ENCODE assay signal across 20 cellular contexts in the genomic region with DNA sequence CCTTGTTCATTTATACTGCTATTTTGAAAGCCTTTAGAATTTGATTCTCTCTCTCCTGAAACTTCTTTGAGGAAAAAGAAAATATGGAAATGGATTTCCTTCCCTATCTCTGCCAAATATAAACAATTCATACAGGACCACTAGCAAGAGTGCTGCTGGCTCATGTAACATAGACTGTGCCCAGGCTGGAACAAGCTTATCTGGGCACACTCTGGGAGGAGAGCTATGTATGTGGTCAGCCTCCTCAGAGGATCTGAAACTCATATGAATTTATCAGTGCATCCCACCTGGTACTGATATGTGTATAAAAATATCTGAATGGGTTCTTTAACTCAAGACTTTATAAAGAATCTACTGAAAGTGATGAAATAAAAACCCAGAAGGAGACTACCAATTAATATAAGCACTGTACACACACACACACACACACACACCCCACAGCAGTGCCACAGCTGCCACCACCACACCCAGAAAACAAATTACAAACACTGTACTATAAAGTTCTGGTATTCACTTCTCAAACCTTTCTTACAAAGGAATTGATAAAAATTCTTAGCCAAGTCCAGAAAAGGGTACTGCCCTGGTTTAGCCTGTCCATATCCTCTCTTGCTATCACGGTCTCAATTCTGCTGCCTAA.
A peak's percentile ranks its signal among the peaks of the same experiment; 100 is the strongest.
DNase-seq lines count a peak whose midpoint lies in the region; ATAC-seq and TF ChIP-seq lines count a peak whose summit lies in the region.
"Had no signal": no experiment of that assay in that cellular context is flagged by ENCODE, and none has a peak within 500 bp of the region (broad histone marks: within the 10 kb centered on the region; RNA-seq: fewer than 3 reads in every experiment).

No MANE protein-coding gene starts in this region.

- H2BK5ac ChIP-seq in trophoblast cell (ENCODE audit: low read depth, low read length, poor library complexity) = no peak overlapping the region

- no peaks in the 10 kb centered on the region for H3K9me3 ChIP-seq in HCT116 (ENCODE audit: control insufficient read depth in 1 of 2, insufficient read depth in 1 of 2, low read depth in 1 of 2, low read length in 2 of 2)
- no peaks in the 10 kb centered on the region for H3K9me3 ChIP-seq in mucosa of descending colon
- no peaks in the 10 kb centered on the region for H3K9me3 ChIP-seq in trophoblast cell (ENCODE audit: insufficient read depth, low read depth, low read length)
- H3K9me3 ChIP-seq: HAP-1 had no signal

- no peak for TF ChIP-seq RAD21 in HCT116 (IDR thresholded peaks at IDR 0.05; ENCODE audit: low read depth)

- TF ChIP-seq CTCF in HCT116 (IDR thresholded peaks at IDR 0.05 in 2 of 3, conservative IDR thresholded peaks at IDR 0.05 in 1 of 3; ENCODE audit: borderline replicate concordance in 1 of 3, insufficient read depth in 1 of 3, low read depth in 2 of 3, low read length in 2 of 3) (no peak), foreskin keratinocyte (conservative IDR thresholded peaks at IDR 0.05) (no peak), mucosa of descending colon (IDR thresholded peaks at IDR 0.05) (no peak)

- no peak overlapping the region for H2AFZ ChIP-seq in HCT116 (ENCODE audit: low read depth, low read length, poor library complexity, severe bottlenecking)
- H2AFZ ChIP-seq in trophoblast cell (ENCODE audit: insufficient read depth, low read length, poor library complexity) = no peak overlapping the region

- H3K27ac ChIP-seq in HCT116 (ENCODE audit: low read depth, low read length) (peak overlapping the region; percentile 47; the same call in 1 of the 2 replicates), foreskin keratinocyte (peak overlapping the region; percentile 4), trophoblast cell (ENCODE audit: low read depth, low read length) (no peak overlapping the region)
- H3K27ac ChIP-seq: BLaER1, HL-60 had no signal

- no peak for TF ChIP-seq POLR2A in HCT116 (IDR thresholded peaks at IDR 0.05; ENCODE audit: borderline replicate concordance, extremely low read depth, insufficient read depth, insufficient read length)

- no peaks in the 10 kb centered on the region for H3K79me1 ChIP-seq in trophoblast cell (ENCODE audit: low read length)

- H2BK12ac ChIP-seq in trophoblast cell (ENCODE audit: low read length) = no peak overlapping the region

- no peak overlapping the region for H3K14ac ChIP-seq in trophoblast cell (ENCODE audit: low read length)

- no peak overlapping the region for H4K12ac ChIP-seq in trophoblast cell (ENCODE audit: low read depth, low read length)

- H3K79me2 ChIP-seq in HCT116 (ENCODE audit: insufficient read depth, low read length) (no peaks in the 10 kb centered on the region), trophoblast cell (ENCODE audit: control insufficient read depth, insufficient read depth, low read length, poor library complexity) (no peaks in the 10 kb centered on the region)

- H3K23ac ChIP-seq in trophoblast cell (ENCODE audit: low read length) = no peak overlapping the region

- H3K9ac ChIP-seq in HCT116 (ENCODE audit: low read length) (no peak overlapping the region), trophoblast cell (ENCODE audit: low read length) (no peak overlapping the region)
- H3K9ac ChIP-seq: BLaER1 had no signal

- no peak overlapping the region for H3K4me3 ChIP-seq in HCT116 (replicated peaks in 1 of 2; ENCODE audit: low read depth in 1 of 2, low read length in 2 of 2)
- H3K4me3 ChIP-seq in mucosa of descending colon = no peak overlapping the region
- no peak overlapping the region for H3K4me3 ChIP-seq in trophoblast cell (ENCODE audit: low read depth, low read length)
- H3K4me3 ChIP-seq: BLaER1, HAP-1 had no signal

- H2BK120ac ChIP-seq in trophoblast cell (ENCODE audit: insufficient read depth, low read length, poor library complexity) = no peak overlapping the region

- POLR2A ChIA-PET in HCT116 (lab: Charles Lee) = interaction anchor here (1.5 kb wide), 1 partner anchor 9 kb away, joined by 5 read pairs; no protein-coding TSS in a partner anchor

- no peaks in the 10 kb centered on the region for H3K9me2 ChIP-seq in HCT116 (ENCODE audit: insufficient read depth)

- no peak overlapping the region for H4K8ac ChIP-seq in trophoblast cell (ENCODE audit: low read depth, low read length)

- H3K4me2 ChIP-seq in HCT116 (ENCODE audit: low read length) (no peak overlapping the region), trophoblast cell (ENCODE audit: low read length) (no peak overlapping the region)
- H3K4me2 ChIP-seq: BLaER1 had no signal

- no peak overlapping the region for H4K91ac ChIP-seq in trophoblast cell (ENCODE audit: low read depth, low read length)

- WGBS in trophoblast cell (ENCODE audit: extremely low coverage, insufficient coverage, insufficient read length) = no CpG with 5 or more reads among the region's 1 CpG

- H3K4ac ChIP-seq in trophoblast cell (ENCODE audit: low read depth, low read length) = no peak overlapping the region

- no peak overlapping the region for H3K18ac ChIP-seq in trophoblast cell (ENCODE audit: low read length)

- ATAC-seq in HCT116 (0 out of 2 replicates have a peak, but pooled peaks have one; percentile 26), foreskin keratinocyte (no peak), mucosa of descending colon (peak; percentile 83)
- ATAC-seq: CD8-positive, alpha-beta T cell had no signal

- H4K20me1 ChIP-seq in HCT116 (ENCODE audit: insufficient read depth) = no peaks in the 10 kb centered on the region
- H4K20me1 ChIP-seq: BLaER1 had no signal

- peaks cover 0 to 3% of the 10 kb centered on the region in 2 experiments; a peak in 1 of 4 replicates for H3K36me3 ChIP-seq in HCT116 (ENCODE audit: control insufficient read depth in 1 of 2, insufficient read depth in 2 of 2, low read length in 2 of 2)
- H3K36me3 ChIP-seq in mucosa of descending colon (ENCODE audit: low read depth) = no peaks in the 10 kb centered on the region
- no peaks in the 10 kb centered on the region for H3K36me3 ChIP-seq in trophoblast cell (ENCODE audit: control insufficient read depth in 1 of 2, insufficient read depth in 2 of 2, low read length in 2 of 2)
- H3K36me3 ChIP-seq: BLaER1, HAP-1 had no signal

- H3K27me3 ChIP-seq in HCT116 (ENCODE audit: insufficient read depth, low read length) = no peaks in the 10 kb centered on the region
- H3K27me3 ChIP-seq in foreskin keratinocyte = no peaks in the 10 kb centered on the region
- H3K27me3 ChIP-seq in trophoblast cell (ENCODE audit: insufficient read depth, low read length) = no peaks in the 10 kb centered on the region
- H3K27me3 ChIP-seq: BLaER1 had no signal

- H3K4me1 ChIP-seq in HCT116 (ENCODE audit: control insufficient read depth in 1 of 2, insufficient read depth in 2 of 2, low read length in 2 of 2) (peaks cover 30 to 35% of the 10 kb centered on the region in 2 experiments), foreskin keratinocyte (peaks cover 17% of the 10 kb centered on the region), mucosa of descending colon (ENCODE audit: low read depth) (no peaks in the 10 kb centered on the region), trophoblast cell (ENCODE audit: control insufficient read depth in 1 of 2, insufficient read depth in 2 of 2, low read length in 2 of 2) (no peaks in the 10 kb centered on the region)
- H3K4me1 ChIP-seq: BLaER1, HAP-1 had no signal

- DNase-seq in HCT116 (ENCODE audit: low read depth, low spot score) = no peak
- DNase-seq in NCI-H226 = peak; percentile 21
- DNase-seq in foreskin keratinocyte = no peak
- DNase-seq in mucosa of descending colon = peak in 2 of 3 donors; percentile 49 to 61
- DNase-seq in NCI-H2081 (lab: John Stamatoyannopoulos, UW) = no peak
- DNase-seq in hepatic stellate cell (ENCODE audit: low spot score) = no peak
- DNase-seq in trophoblast cell = no peak
- DNase-seq in DMS 273 (lab: John Stamatoyannopoulos, UW; ENCODE audit: unreplicated experiment) = no peak
- DNase-seq: Calu3; CD8-positive, alpha-beta T cell; Karpas-422; NCI-H1092 treated with DMSO at 0.1 percent for 48 hours; NCI-H146; NCI-H2081 treated with DMSO at 0.1 percent for 48 hours; NCI-H524; NCI-H82; RPMI8226 had no signal

- no peak overlapping the region for H2AK5ac ChIP-seq in trophoblast cell (ENCODE audit: low read length)

- intact Hi-C loops in HCT116 (cut with micrococcal nuclease) = no loop called here
- intact Hi-C loops in mucosa of descending colon (cut with DNase I, micrococcal nuclease) = no loop called here

- RAD21 ChIA-PET in HCT116 (lab: Charles Lee; ENCODE audit: low non-redundant PET in 1 of 2, low total read pairs in 2 of 2, uncharacterized antibody in 2 of 2, unreplicated experiment in 2 of 2) = no interaction called here

- CTCF ChIA-PET in HCT116 (lab: Charles Lee) = no interaction called here

- no TSS peak for BruUV-seq in HCT116 (replicated peaks; lab: Mats Ljungman, UMichigan)

TF ChIP-seq in HCT116, 20 proteins besides CTCF, POLR2A, EP300 and RAD21 (continues in another document):
- TF ChIP-seq TCF7L2 (IDR thresholded peaks at IDR 0.05; ENCODE audit: borderline replicate concordance, extremely low read depth, insufficient read depth, insufficient read length) = no peak
- TF ChIP-seq, protein P1, sequence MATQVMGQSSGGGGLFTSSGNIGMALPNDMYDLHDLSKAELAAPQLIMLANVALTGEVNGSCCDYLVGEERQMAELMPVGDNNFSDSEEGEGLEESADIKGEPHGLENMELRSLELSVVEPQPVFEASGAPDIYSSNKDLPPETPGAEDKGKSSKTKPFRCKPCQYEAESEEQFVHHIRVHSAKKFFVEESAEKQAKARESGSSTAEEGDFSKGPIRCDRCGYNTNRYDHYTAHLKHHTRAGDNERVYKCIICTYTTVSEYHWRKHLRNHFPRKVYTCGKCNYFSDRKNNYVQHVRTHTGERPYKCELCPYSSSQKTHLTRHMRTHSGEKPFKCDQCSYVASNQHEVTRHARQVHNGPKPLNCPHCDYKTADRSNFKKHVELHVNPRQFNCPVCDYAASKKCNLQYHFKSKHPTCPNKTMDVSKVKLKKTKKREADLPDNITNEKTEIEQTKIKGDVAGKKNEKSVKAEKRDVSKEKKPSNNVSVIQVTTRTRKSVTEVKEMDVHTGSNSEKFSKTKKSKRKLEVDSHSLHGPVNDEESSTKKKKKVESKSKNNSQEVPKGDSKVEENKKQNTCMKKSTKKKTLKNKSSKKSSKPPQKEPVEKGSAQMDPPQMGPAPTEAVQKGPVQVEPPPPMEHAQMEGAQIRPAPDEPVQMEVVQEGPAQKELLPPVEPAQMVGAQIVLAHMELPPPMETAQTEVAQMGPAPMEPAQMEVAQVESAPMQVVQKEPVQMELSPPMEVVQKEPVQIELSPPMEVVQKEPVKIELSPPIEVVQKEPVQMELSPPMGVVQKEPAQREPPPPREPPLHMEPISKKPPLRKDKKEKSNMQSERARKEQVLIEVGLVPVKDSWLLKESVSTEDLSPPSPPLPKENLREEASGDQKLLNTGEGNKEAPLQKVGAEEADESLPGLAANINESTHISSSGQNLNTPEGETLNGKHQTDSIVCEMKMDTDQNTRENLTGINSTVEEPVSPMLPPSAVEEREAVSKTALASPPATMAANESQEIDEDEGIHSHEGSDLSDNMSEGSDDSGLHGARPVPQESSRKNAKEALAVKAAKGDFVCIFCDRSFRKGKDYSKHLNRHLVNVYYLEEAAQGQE (IDR thresholded peaks at IDR 0.05; ENCODE audit: low read depth) = no peak
- TF ChIP-seq, protein P2, sequence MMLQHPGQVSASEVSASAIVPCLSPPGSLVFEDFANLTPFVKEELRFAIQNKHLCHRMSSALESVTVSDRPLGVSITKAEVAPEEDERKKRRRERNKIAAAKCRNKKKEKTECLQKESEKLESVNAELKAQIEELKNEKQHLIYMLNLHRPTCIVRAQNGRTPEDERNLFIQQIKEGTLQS (IDR thresholded peaks at IDR 0.05) = no peak
- TF ChIP-seq JUND (IDR thresholded peaks at IDR 0.05) = no peak

Comparison
In these comparisons a context has a peak if more than half of its experiments do, and no peak if none do; other contexts are left out.
1. DNase-seq: peak in NCI-H226 (single experiment) and mucosa of descending colon (2 of 3); none in HCT116 (single experiment), foreskin keratinocyte (0 of 2), NCI-H2081 (0 of 2), hepatic stellate cell (single experiment), trophoblast cell (0 of 2) and DMS 273 (single experiment).